ENCODE assay signal across 13 cellular contexts in the genomic region with DNA sequence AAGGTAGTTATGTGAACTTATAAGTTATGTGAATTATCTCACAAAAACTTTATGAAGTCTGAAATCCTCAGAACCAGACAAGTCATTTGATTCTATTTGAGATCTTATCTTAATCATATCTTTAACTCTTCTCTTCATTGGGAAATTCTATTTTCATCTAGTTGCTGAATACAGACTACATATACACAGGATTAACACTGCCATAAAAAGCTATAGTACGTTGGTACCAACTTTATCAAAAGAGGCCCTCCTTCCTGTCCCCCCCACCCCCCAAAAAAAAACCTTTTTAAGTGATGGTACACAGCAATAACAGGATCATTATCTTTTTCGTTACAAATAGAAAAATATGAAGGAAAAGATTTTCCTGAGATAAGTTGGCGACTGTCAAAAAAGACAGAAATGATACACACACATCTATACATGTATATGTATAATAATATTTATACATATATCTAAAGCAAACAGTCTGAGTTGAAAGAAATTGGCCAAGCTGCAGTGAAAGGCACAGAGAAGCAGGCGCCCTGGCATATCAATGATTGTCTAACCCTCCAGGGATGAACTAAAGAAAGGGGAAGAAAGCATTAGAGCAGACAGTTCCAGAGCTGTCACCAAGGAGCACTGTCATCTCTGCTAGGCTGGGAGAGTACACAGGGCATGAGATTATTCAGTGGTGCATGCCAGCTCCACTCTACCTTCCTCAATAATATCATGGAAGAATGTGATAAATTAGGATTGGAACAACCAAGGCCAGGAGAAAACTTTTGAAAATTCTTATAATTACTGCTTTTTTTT.
DNase-seq lines count a peak whose midpoint lies in the region; ATAC-seq lines count a peak whose summit lies in the region.
"Had no signal": no experiment of that assay in that cellular context is flagged by ENCODE, and none has a peak within 500 bp of the region (broad histone marks: within the 10 kb centered on the region; RNA-seq: fewer than 3 reads in every experiment).

No MANE protein-coding gene starts in this region.

- H3K27me3 Mint-ChIP-seq in naive B cell = no peaks in the 10 kb centered on the region

- peaks cover 0 to 10% of the 10 kb centered on the region in 2 donors for H3K36me3 Mint-ChIP-seq in naive B cell

- DNase-seq in naive B cell (no peak), NCI-H128 (lab: John Stamatoyannopoulos, UW; ENCODE audit: unreplicated experiment) (no peak), pons (ENCODE audit: low spot score) (no peak), NCI-H345 (lab: John Stamatoyannopoulos, UW) (no peak)
- DNase-seq: activated T-cell treated with anti-CD3 and anti-CD28 coated beads, Interleukin-2, amount 50 U/mL, for 1 hour; colonic mucosa; GDM1; H7; tibial artery had no signal

- H3K27ac Mint-ChIP-seq in naive B cell = peak overlapping the region in 1 of 6 donors; percentile 47

- H3K4me3 Mint-ChIP-seq in naive B cell = no peak overlapping the region

- peak; percentile 89 for ATAC-seq in GM18873 (IDR thresholded peaks at IDR 0.05; ENCODE audit: low FRiP score, unreplicated experiment)
- peak; percentile 94 for ATAC-seq in GM21786 (IDR thresholded peaks at IDR 0.05; ENCODE audit: unreplicated experiment)
- ATAC-seq in HG03457 (IDR thresholded peaks at IDR 0.05; ENCODE audit: unreplicated experiment) = peak; percentile 83
- ATAC-seq in naive B cell (ENCODE audit: low read depth in 2 of 2) = peak; percentile 52 to 56
- ATAC-seq: esophagus mucosa had no signal

- peaks cover 22 to 35% (median 25%) of the 10 kb centered on the region in 3 donors for H3K4me1 Mint-ChIP-seq in naive B cell

- H3K9me3 Mint-ChIP-seq in naive B cell = peaks cover 0 to 2% (median 0%) of the 10 kb centered on the region in 7 donors
